10 cellular contexts compared by ENCODE assay signal in the genomic region with DNA sequence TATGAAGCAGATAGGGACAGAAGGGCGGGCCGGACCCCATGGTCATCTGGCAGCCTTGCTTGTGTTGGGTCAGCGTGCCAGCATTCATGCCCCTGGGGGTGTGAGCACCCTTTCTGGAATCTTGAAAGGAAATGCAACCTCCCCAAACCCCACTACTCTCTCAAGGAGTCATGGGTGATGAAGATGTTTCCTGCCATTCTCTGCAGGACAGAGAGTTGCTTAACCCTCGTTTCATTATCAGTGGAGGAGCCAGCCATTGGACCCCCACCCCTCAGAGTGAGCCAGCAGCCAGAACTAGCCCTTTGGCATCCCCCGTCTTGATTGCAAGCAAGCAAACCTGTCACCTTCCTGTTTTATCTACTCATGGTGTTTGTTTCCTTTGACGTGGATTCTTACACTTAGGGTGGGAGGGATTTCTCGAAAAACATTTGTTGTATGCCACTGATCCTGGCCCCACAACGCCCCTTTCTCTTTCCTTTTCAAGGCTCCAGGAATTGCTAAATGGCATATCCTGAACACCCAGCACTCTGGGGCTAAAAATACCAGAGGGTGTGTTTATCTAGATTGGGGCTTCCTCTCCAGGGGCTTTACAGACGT.
DNase-seq lines count a peak whose midpoint lies in the region; ATAC-seq and TF ChIP-seq lines count a peak whose summit lies in the region.
"Had no signal": no experiment of that assay in that cellular context is flagged by ENCODE, and none has a peak within 500 bp of the region (broad histone marks: within the 10 kb centered on the region; RNA-seq: fewer than 3 reads in every experiment).

No MANE protein-coding gene starts in this region.

- peak overlapping the region; percentile 95 for H3K27ac Mint-ChIP-seq in stimulated activated naive CD8-positive, alpha-beta T cell treated with anti-CD3 and anti-CD28 coated beads, Interleukin-15, Interleukin-2, amounts not matched to agents 100 ng/mL and 50 ng/mL, for 24 hours

- H3K27me3 ChIP-seq in adrenal gland (no peaks in the 10 kb centered on the region), right lobe of liver (no peaks in the 10 kb centered on the region), aorta (ENCODE audit: control insufficient read depth in 1 of 2, insufficient read depth in 2 of 2, low read length in 1 of 2) (no peaks in the 10 kb centered on the region), tibial nerve (no peaks in the 10 kb centered on the region)
- H3K27me3 ChIP-seq: suprapubic skin had no signal

- no peaks in the 10 kb centered on the region for H3K9me3 Mint-ChIP-seq in stimulated activated naive CD8-positive, alpha-beta T cell treated with anti-CD3 and anti-CD28 coated beads, Interleukin-15, Interleukin-2, amounts not matched to agents 100 ng/mL and 50 ng/mL, for 24 hours

- H3K4me3 Mint-ChIP-seq in stimulated activated naive CD8-positive, alpha-beta T cell treated with anti-CD3 and anti-CD28 coated beads, Interleukin-15, Interleukin-2, amounts not matched to agents 100 ng/mL and 50 ng/mL, for 24 hours: peak overlapping the region; percentile 56

- no peaks in the 10 kb centered on the region for H3K4me1 ChIP-seq in adrenal gland (replicated peaks in 1 of 2)
- H3K4me1 ChIP-seq in right lobe of liver: no peaks in the 10 kb centered on the region
- peaks cover 0 to 3% of the 10 kb centered on the region in 2 donors for H3K4me1 ChIP-seq in aorta (ENCODE audit: control insufficient read depth in 1 of 2, insufficient read depth in 2 of 2, low read length in 2 of 2)
- no peaks in the 10 kb centered on the region for H3K4me1 ChIP-seq in tibial nerve
- H3K4me1 ChIP-seq: suprapubic skin had no signal

- no peak for ATAC-seq in stimulated activated naive CD8-positive, alpha-beta T cell treated with anti-CD3 and anti-CD28 coated beads, Interleukin-15, Interleukin-2, amounts not matched to agents 100 U/mL and 50 U/mL, for 24 hours
- ATAC-seq in right lobe of liver: peak; percentile 77 to 84 (median 80)
- peak; percentile 46 for ATAC-seq in aorta (ENCODE audit: low FRiP score)

- H3K4me3 ChIP-seq in adrenal gland (no peak overlapping the region), right lobe of liver (no peak overlapping the region), aorta (ENCODE audit: low read length in 2 of 2) (no peak overlapping the region), tibial nerve (no peak overlapping the region)
- H3K4me3 ChIP-seq: suprapubic skin had no signal

- DNase-seq in stimulated activated naive CD8-positive, alpha-beta T cell treated with anti-CD3 and anti-CD28 coated beads, Interleukin-15, Interleukin-2, amounts not matched to agents 100 U/mL and 50 U/mL, for 24 hours: no peak
- peak; percentile 22 to 79 (median 53) for DNase-seq in adrenal gland
- peak; percentile 58 to 63 (median 61) for DNase-seq in right lobe of liver
- no peak for DNase-seq in aorta
- no peak for DNase-seq in pons (ENCODE audit: low spot score)
- DNase-seq in cerebellar cortex (ENCODE audit: low spot score): no peak
- no peak for DNase-seq in tibial nerve (ENCODE audit: low spot score in 2 of 2)
- DNase-seq: midbrain had no signal

- peaks cover 80% of the 10 kb centered on the region for H3K4me1 Mint-ChIP-seq in stimulated activated naive CD8-positive, alpha-beta T cell treated with anti-CD3 and anti-CD28 coated beads, Interleukin-15, Interleukin-2, amounts not matched to agents 100 ng/mL and 50 ng/mL, for 24 hours (ENCODE audit: low read depth)

- H3K27me3 Mint-ChIP-seq in stimulated activated naive CD8-positive, alpha-beta T cell treated with anti-CD3 and anti-CD28 coated beads, Interleukin-15, Interleukin-2, amounts not matched to agents 100 ng/mL and 50 ng/mL, for 24 hours: no peaks in the 10 kb centered on the region

- peak in 1 of 2 donors; percentile 63 for TF ChIP-seq EP300 in tibial nerve (IDR thresholded peaks at IDR 0.05)

- no peaks in the 10 kb centered on the region for H3K36me3 Mint-ChIP-seq in stimulated activated naive CD8-positive, alpha-beta T cell treated with anti-CD3 and anti-CD28 coated beads, Interleukin-15, Interleukin-2, amounts not matched to agents 100 ng/mL and 50 ng/mL, for 24 hours (ENCODE audit: low read depth)

- H3K9me3 ChIP-seq in adrenal gland (replicated peaks in 1 of 3) (no peaks in the 10 kb centered on the region), right lobe of liver (no peaks in the 10 kb centered on the region), aorta (ENCODE audit: control insufficient read depth, low read length) (no peaks in the 10 kb centered on the region), tibial nerve (no peaks in the 10 kb centered on the region)
- H3K9me3 ChIP-seq: suprapubic skin had no signal

- TF ChIP-seq POLR2A in adrenal gland (IDR thresholded peaks at IDR 0.05) (no peak), right lobe of liver (IDR thresholded peaks at IDR 0.05) (no peak), tibial nerve (IDR thresholded peaks at IDR 0.05) (no peak)

- no peak for TF ChIP-seq CTCF in adrenal gland (IDR thresholded peaks at IDR 0.05)
- no peak for TF ChIP-seq CTCF in right lobe of liver (IDR thresholded peaks at IDR 0.05)
- no peak for TF ChIP-seq CTCF in tibial nerve (IDR thresholded peaks at IDR 0.05)

- intact Hi-C loops in adrenal gland (cut with DNase I) (no loop called here), right lobe of liver (cut with DNase I) (no loop called here), aorta (cut with DNase I) (no loop called here)

- H3K36me3 ChIP-seq in adrenal gland (replicated peaks in 1 of 2) (no peaks in the 10 kb centered on the region), right lobe of liver (no peaks in the 10 kb centered on the region), aorta (ENCODE audit: control insufficient read depth in 1 of 2, insufficient read depth in 2 of 2, low read length in 1 of 2) (no peaks in the 10 kb centered on the region), tibial nerve (no peaks in the 10 kb centered on the region)
- H3K36me3 ChIP-seq: suprapubic skin had no signal

- WGBS in adrenal gland, 4 donors: 39 to 57% (median 48%) methylated on average over 9 of the region's 9 CpGs
- 8% methylated on average over 5 of the region's 9 CpGs for WGBS in right lobe of liver (ENCODE audit: insufficient coverage, low coverage, low lambda C conversion rate, missing lambda C conversion rate)
- 47 to 51% methylated on average over 9 of the region's 9 CpGs for WGBS in aorta, 2 donors
- WGBS in tibial nerve, 2 donors: 57 to 59% methylated on average over 8 to 9 of the region's 9 CpGs

- H3K27ac ChIP-seq in adrenal gland: peak overlapping the region in 1 of 5 donors; percentile 78
- peak overlapping the region in 1 of 3 donors; percentile 28 for H3K27ac ChIP-seq in right lobe of liver
- H3K27ac ChIP-seq in aorta (ENCODE audit: low read depth in 1 of 2, low read length in 2 of 2): no peak overlapping the region
- H3K27ac ChIP-seq in tibial nerve: peak overlapping the region in 1 of 4 donors; percentile 61

Comparison
In these comparisons a context has a peak if more than half of its experiments do, and no peak if none do; other contexts are left out.
1. DNase-seq: peak in adrenal gland (7 of 7) and right lobe of liver (3 of 3); none in stimulated activated naive CD8-positive, alpha-beta T cell treated with anti-CD3 and anti-CD28 coated beads, Interleukin-15, Interleukin-2, amounts not matched to agents 100 U/mL and 50 U/mL, for 24 hours (single experiment), aorta (0 of 2), pons (single experiment), cerebellar cortex (single experiment) and tibial nerve (0 of 2).